In the genomic region with DNA sequence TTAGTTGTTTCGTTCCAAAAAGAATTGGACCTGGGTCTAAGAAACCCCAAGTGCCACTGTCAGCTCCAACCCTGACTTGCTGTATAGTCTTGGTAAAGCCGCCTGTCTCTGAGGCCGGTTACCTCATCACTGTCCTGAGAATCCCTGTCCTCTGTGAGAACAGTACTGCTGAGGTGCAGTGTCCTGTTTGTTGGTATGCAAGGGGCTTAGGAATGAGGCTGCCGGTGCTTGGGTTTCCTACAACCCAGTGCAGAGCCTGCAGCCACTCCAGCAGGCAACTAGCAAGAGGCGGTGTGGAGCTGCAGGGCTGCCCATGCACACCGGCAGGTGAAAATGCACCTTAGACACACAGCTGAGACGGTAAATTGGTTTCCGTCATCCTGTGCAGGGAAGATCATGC, we compare ENCODE assay signal across 27 cellular contexts.
"Had no signal": no experiment of that assay in that cellular context is flagged by ENCODE, and none has a peak within 500 bp of the region (broad histone marks: within the 10 kb centered on the region; RNA-seq: fewer than 3 reads in every experiment).

No MANE protein-coding gene starts in this region.

- H3K27ac ChIP-seq: esophagus muscularis mucosa, heart right ventricle, left lung, pancreas, prostate gland, skin epidermis, testis, vagina had no signal

- H3K4me3 Mint-ChIP-seq: activated naive CD4-positive, alpha-beta T cell treated with anti-CD3 and anti-CD28 coated beads, Interleukin-2, amount 10 ng/mL, durations not matched to agents 7 days and 5 days; nephron; T-helper 2 cell treated with Interferon-gamma antibody and Interleukin-4, amounts not matched to agents 5 μg/mL and 100 μg/mL, for 36 hours had no signal

- H3K36me3 ChIP-seq: esophagus muscularis mucosa, pancreas, prostate gland, vagina had no signal

- ATAC-seq: left lung; pancreas; sciatic nerve; stimulated activated naive CD8-positive, alpha-beta T cell treated with anti-CD3 and anti-CD28 coated beads, Interleukin-15, Interleukin-2, amounts not matched to agents 100 U/mL and 50 U/mL, for 24 hours had no signal

- FAIRE-seq: pancreas had no signal

- H3K9me3 ChIP-seq: esophagus muscularis mucosa, heart right ventricle, left lung, pancreas, prostate gland, testis, vagina had no signal

- H3K4me3 ChIP-seq: esophagus muscularis mucosa, heart right ventricle, left lung, lung, pancreas, prostate gland, skin epidermis, testis, vagina had no signal

- H3K36me3 Mint-ChIP-seq: activated naive CD4-positive, alpha-beta T cell treated with anti-CD3 and anti-CD28 coated beads, Interleukin-2, amount 10 ng/mL, durations not matched to agents 7 days and 5 days had no signal

- H3K9me3 Mint-ChIP-seq: activated naive CD4-positive, alpha-beta T cell treated with anti-CD3 and anti-CD28 coated beads, Interleukin-2, amount 10 ng/mL, durations not matched to agents 7 days and 5 days; nephron; T-helper 2 cell treated with Interferon-gamma antibody and Interleukin-4, amounts not matched to agents 5 μg/mL and 100 μg/mL, for 36 hours had no signal

- H3K4me1 ChIP-seq: pancreas, prostate gland, testis had no signal

- H3K27ac Mint-ChIP-seq: activated naive CD4-positive, alpha-beta T cell treated with anti-CD3 and anti-CD28 coated beads, Interleukin-2, amount 10 ng/mL, durations not matched to agents 7 days and 5 days; nephron; T-helper 2 cell treated with Interferon-gamma antibody and Interleukin-4, amounts not matched to agents 5 μg/mL and 100 μg/mL, for 36 hours had no signal

- H3K4me1 Mint-ChIP-seq: nephron had no signal

- DNase-seq: activated CD4-positive, alpha-beta T cell treated with anti-CD3 and anti-CD28 coated beads for 4 hours; activated CD4-positive, alpha-beta T cell treated with anti-CD3 and anti-CD28 coated beads, Interleukin-2, amount 50 U/mL, for 48 hours; activated CD8-positive, alpha-beta memory T cell treated with anti-CD3 and anti-CD28 coated beads for 24 hours; activated effector memory CD4-positive, alpha-beta T cell treated with Interleukin-2 at 50 U/mL for 16 hours; activated naive CD4-positive, alpha-beta T cell treated with anti-CD3 and anti-CD28 coated beads, Interleukin-2, amount 10 ng/mL, durations not matched to agents 7 days and 5 days; amygdala; caudate nucleus; effector memory CD4-positive, alpha-beta T cell; foreskin melanocyte; heart right ventricle; left lung; pancreas; retina; stimulated activated CD4-positive, alpha-beta T cell treated with anti-CD3 and anti-CD28 coated beads, Interleukin-12 subunit alpha, Interleukin-12 subunit beta, amount 100 ng/mL, for 4 hours; stimulated activated CD4-positive, alpha-beta T cell treated with anti-CD3 and anti-CD28 coated beads, Interleukin-4, amount 100 ng/mL, for 1 hour; stimulated activated naive CD8-positive, alpha-beta T cell treated with anti-CD3 and anti-CD28 coated beads, Interleukin-15, Interleukin-2, amounts not matched to agents 100 U/mL and 50 U/mL, for 24 hours; T-helper 1 cell; testis; trophoblast cell had no signal

- H3K27me3 ChIP-seq: esophagus muscularis mucosa, left lung, pancreas, testis, vagina had no signal
